In the genomic region with DNA sequence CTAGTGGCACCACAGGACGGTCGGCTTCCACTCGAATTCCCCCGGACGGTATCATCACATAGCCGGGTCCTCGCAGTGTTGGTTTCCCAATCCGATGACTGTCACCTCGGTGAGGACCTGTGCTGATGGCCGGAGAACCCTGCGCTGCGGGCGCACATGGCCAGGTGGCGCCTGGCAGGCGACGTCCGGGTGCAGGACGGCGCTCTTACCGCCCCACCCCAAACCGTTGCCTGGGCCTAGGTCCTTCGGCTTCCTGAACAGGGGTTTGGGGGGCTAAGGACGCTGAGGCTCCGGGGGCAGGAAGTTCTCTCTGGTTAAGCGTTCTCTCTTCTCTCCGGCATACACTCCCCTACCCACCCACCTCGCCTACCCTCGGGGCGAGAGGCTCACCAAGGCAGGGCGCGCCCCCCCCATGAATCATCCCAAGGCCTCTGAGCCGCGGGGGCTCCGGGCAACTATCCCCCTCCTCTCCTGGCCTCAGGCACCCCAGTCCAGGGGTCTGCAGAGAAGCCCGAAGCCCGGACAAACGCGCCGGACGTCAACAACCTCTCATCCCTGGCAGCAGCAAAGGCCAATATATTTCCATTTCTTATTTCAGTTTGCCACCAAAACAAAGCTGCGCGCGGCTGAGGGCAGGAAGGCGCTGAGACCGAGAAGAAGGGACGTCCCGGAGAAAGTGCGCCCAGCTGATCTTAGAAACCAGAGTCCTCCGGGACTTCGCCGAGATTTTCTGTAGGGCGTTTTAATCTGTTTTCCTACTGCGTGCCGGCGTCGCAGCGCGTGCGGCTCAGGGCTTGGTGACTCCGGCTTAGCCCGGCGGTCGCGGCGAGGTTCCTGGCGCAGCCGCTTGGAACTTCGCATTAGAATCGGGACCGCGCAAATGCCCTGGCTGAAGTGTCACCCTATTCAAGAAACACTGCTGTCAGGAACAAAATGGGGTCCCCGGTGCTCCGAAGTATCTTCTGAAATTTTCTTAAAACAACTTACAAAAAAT, we compare ENCODE assay signal across 9 cellular contexts. TPM values are rescaled to one million over a fixed set of nuclear protein-coding genes. Genes with fewer than 3 reads are reported as not detected.
DNase-seq lines count a peak whose midpoint lies in the region; ATAC-seq and TF ChIP-seq lines count a peak whose summit lies in the region.
"Had no signal": no experiment of that assay in that cellular context is flagged by ENCODE, and none has a peak within 500 bp of the region (broad histone marks: within the 10 kb centered on the region; RNA-seq: fewer than 3 reads in every experiment).

No MANE protein-coding gene starts in this region.

- no peaks in the 10 kb centered on the region for H3K9me3 ChIP-seq in hepatocyte (ENCODE audit: low read depth)

- H2AFZ ChIP-seq in hepatocyte: no peak overlapping the region

- 9% methylated on average over 72 of the region's 73 CpGs for WGBS in hepatocyte (ENCODE audit: low lambda C conversion rate, missing lambda C conversion rate)

- H3K4me3 ChIP-seq in hepatocyte (no peak overlapping the region), skeletal muscle cell (ENCODE audit: low read depth, low read length) (peak overlapping the region; percentile 25)

- no peak overlapping the region for H3K27ac ChIP-seq in hepatocyte
- H3K27ac ChIP-seq: VCaP had no signal

- H3K9me2 ChIP-seq in hepatocyte (replicated peaks; ENCODE audit: insufficient read depth): no peaks in the 10 kb centered on the region

- ATAC-seq in SK-N-SH treated with all-trans-retinoic acid at 6 μM for 48 hours: peak; percentile 13

- H3K4me1 ChIP-seq in hepatocyte (ENCODE audit: insufficient read depth): peaks cover 21% of the 10 kb centered on the region

- peaks cover 98% of the 10 kb centered on the region for H3K27me3 ChIP-seq in hepatocyte

- H3K79me2 ChIP-seq in hepatocyte: no peaks in the 10 kb centered on the region

- no peaks in the 10 kb centered on the region for H4K20me1 ChIP-seq in hepatocyte (ENCODE audit: insufficient read depth, poor library complexity, severe bottlenecking)

- peak overlapping the region; percentile 92 for H3K4me2 ChIP-seq in hepatocyte

- no peak for TF ChIP-seq CTCF in hepatocyte (IDR thresholded peaks at IDR 0.05; ENCODE audit: poor library complexity)

- no peaks in the 10 kb centered on the region for H3K36me3 ChIP-seq in hepatocyte (replicated peaks; ENCODE audit: insufficient read depth, low read depth)

- DNase-seq in NCI-H82 (lab: John Stamatoyannopoulos, UW): peak; percentile 57
- DNase-seq in NCI-H82 treated with DMSO at 0.1 percent for 48 hours (lab: John Stamatoyannopoulos, UW; ENCODE audit: unreplicated experiment): no peak
- DNase-seq in hepatocyte (ENCODE audit: low spot score): no peak
- no peak for DNase-seq in skeletal muscle cell (ENCODE audit: low read depth)
- no peak for DNase-seq in SK-N-DZ (ENCODE audit: low spot score)
- no peak for DNase-seq in cortex of kidney (lab: John Stamatoyannopoulos, UW)
- no peak for DNase-seq in stimulated activated CD4-positive, alpha-beta T cell treated with anti-CD3 and anti-CD28 coated beads, Interleukin-4, amount 100 ng/mL, for 4 hours

TF ChIP-seq in SK-N-SH treated with all-trans-retinoic acid at 6 μM for 48 hours, 23 proteins besides CTCF, POLR2A, EP300 and RAD21 (continues in another document):
- TF ChIP-seq ISL1 (CRISPR knock-in tag; IDR thresholded peaks at IDR 0.05) (no peak), POU6F1 (CRISPR knock-in tag; IDR thresholded peaks at IDR 0.05; ENCODE audit: borderline replicate concordance, low read depth) (no peak), ZC3H10 (CRISPR knock-in tag; IDR thresholded peaks at IDR 0.05) (no peak), TCF4 (CRISPR knock-in tag; IDR thresholded peaks at IDR 0.05; ENCODE audit: borderline replicate concordance) (no peak), OSR1 (CRISPR knock-in tag; IDR thresholded peaks at IDR 0.05) (no peak), BACH2 (CRISPR knock-in tag; IDR thresholded peaks at IDR 0.05; ENCODE audit: borderline replicate concordance) (no peak), TOX (CRISPR knock-in tag; IDR thresholded peaks at IDR 0.05; ENCODE audit: borderline replicate concordance) (no peak), CSDC2 (CRISPR knock-in tag; IDR thresholded peaks at IDR 0.05) (no peak), ARNTL (CRISPR knock-in tag; IDR thresholded peaks at IDR 0.05; ENCODE audit: borderline replicate concordance, low read depth) (no peak), ESRRG (CRISPR knock-in tag; IDR thresholded peaks at IDR 0.05) (no peak)
- TF ChIP-seq, protein P1, sequence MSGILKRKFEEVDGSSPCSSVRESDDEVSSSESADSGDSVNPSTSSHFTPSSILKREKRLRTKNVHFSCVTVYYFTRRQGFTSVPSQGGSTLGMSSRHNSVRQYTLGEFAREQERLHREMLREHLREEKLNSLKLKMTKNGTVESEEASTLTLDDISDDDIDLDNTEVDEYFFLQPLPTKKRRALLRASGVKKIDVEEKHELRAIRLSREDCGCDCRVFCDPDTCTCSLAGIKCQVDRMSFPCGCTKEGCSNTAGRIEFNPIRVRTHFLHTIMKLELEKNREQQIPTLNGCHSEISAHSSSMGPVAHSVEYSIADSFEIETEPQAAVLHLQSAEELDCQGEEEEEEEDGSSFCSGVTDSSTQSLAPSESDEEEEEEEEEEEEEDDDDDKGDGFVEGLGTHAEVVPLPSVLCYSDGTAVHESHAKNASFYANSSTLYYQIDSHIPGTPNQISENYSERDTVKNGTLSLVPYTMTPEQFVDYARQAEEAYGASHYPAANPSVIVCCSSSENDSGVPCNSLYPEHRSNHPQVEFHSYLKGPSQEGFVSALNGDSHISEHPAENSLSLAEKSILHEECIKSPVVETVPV (CRISPR knock-in tag; IDR thresholded peaks at IDR 0.05): no peak
- TF ChIP-seq, protein P2, sequence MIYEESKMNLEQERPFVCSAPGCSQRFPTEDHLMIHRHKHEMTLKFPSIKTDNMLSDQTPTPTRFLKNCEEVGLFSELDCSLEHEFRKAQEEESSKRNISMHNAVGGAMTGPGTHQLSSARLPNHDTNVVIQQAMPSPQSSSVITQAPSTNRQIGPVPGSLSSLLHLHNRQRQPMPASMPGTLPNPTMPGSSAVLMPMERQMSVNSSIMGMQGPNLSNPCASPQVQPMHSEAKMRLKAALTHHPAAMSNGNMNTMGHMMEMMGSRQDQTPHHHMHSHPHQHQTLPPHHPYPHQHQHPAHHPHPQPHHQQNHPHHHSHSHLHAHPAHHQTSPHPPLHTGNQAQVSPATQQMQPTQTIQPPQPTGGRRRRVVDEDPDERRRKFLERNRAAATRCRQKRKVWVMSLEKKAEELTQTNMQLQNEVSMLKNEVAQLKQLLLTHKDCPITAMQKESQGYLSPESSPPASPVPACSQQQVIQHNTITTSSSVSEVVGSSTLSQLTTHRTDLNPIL (CRISPR knock-in tag; IDR thresholded peaks at IDR 0.05; ENCODE audit: low read depth): no peak
- TF ChIP-seq, protein P3, sequence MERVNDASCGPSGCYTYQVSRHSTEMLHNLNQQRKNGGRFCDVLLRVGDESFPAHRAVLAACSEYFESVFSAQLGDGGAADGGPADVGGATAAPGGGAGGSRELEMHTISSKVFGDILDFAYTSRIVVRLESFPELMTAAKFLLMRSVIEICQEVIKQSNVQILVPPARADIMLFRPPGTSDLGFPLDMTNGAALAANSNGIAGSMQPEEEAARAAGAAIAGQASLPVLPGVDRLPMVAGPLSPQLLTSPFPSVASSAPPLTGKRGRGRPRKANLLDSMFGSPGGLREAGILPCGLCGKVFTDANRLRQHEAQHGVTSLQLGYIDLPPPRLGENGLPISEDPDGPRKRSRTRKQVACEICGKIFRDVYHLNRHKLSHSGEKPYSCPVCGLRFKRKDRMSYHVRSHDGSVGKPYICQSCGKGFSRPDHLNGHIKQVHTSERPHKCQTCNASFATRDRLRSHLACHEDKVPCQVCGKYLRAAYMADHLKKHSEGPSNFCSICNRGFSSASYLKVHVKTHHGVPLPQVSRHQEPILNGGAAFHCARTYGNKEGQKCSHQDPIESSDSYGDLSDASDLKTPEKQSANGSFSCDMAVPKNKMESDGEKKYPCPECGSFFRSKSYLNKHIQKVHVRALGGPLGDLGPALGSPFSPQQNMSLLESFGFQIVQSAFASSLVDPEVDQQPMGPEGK (CRISPR knock-in tag; IDR thresholded peaks at IDR 0.05; ENCODE audit: borderline replicate concordance): no peak

RNA-seq across cellular contexts. Expression of gene ALX4, which starts 5.6 kb away (rescaled TPM):
- 2.9 and 3.8 TPM in 2 replicates for total RNA-seq in hepatocyte
- polyA plus RNA-seq in hepatocyte: 1.3 and 1.9 TPM in 2 replicates
- polyA plus RNA-seq in SK-N-DZ (2014; cell fraction: cytosol; rRNA removed): not detected in 2 replicates
- polyA plus RNA-seq in SK-N-DZ (2014; cell fraction: nucleus; rRNA removed): not detected in 2 replicates
